ENCODE assay signal across 1 cellular context in genomic region chr2:20400787-20401494, GRCh38.
TF ChIP-seq lines count a peak whose summit lies in the region.

No MANE protein-coding gene starts in this region.

TF ChIP-seq in GM23338, 12 proteins besides CTCF, POLR2A, EP300 and RAD21 (continued from another document):
- no peak for TF ChIP-seq ZNF462 (CRISPR knock-in tag; IDR thresholded peaks at IDR 0.05)
- no peak for TF ChIP-seq ETS1 (IDR thresholded peaks at IDR 0.05)
- TF ChIP-seq ZNF114 (CRISPR knock-in tag; IDR thresholded peaks at IDR 0.05) = no peak
- no peak for TF ChIP-seq CREB1 (CRISPR knock-in tag; IDR thresholded peaks at IDR 0.05; ENCODE audit: low read depth)
- no peak for TF ChIP-seq NANOG (IDR thresholded peaks at IDR 0.05; ENCODE audit: borderline replicate concordance)
- TF ChIP-seq POLR2AphosphoS5 (IDR thresholded peaks at IDR 0.05; ENCODE audit: low read depth) = no peak
- no peak for TF ChIP-seq JUNB (IDR thresholded peaks at IDR 0.05; ENCODE audit: unreplicated experiment)
- TF ChIP-seq EZH2 (IDR thresholded peaks at IDR 0.05; ENCODE audit: low read depth, unreplicated experiment) = no peak
